Comparison of ENCODE assay signal across 18 cellular contexts in genomic region chr15:39939487-39940452, GRCh38. TPM values are rescaled to one million over a fixed set of nuclear protein-coding genes. Genes with fewer than 3 reads are reported as not detected.
DNase-seq lines count a peak whose midpoint lies in the region; ATAC-seq and TF ChIP-seq lines count a peak whose summit lies in the region.
"Had no signal": no experiment of that assay in that cellular context is flagged by ENCODE, and none has a peak within 500 bp of the region (broad histone marks: within the 10 kb centered on the region; RNA-seq: fewer than 3 reads in every experiment).

No MANE protein-coding gene starts in this region.

- H3K9me3 Mint-ChIP-seq in natural killer cell treated with Interleukin-12 subunit alpha and Interleukin-12 subunit beta and Interleukin-15 and Interleukin-18, amount 100 ng/mL, for 72 hours, result no peaks in the 10 kb centered on the region
- H3K9me3 Mint-ChIP-seq: effector memory CD8-positive, alpha-beta T cell had no signal

- peak; percentile 13 for DNase-seq in SIG-M5 treated with dmso at 0.1 percent for 504 hours (lab: John Stamatoyannopoulos, UW; ENCODE audit: unreplicated experiment)
- DNase-seq in SIG-M5 (lab: John Stamatoyannopoulos, UW), result no peak
- peak; percentile 28 for DNase-seq in MM.1S
- peak; percentile 24 for DNase-seq in dermis blood vessel endothelial cell
- DNase-seq in thoracic aorta (ENCODE audit: low spot score), result no peak
- no peak for DNase-seq in natural killer cell treated with Interleukin-12 subunit alpha and Interleukin-12 subunit beta and Interleukin-15 and Interleukin-18, amount 100 ng/mL, for 72 hours (ENCODE audit: low spot score)
- no peak for DNase-seq in cerebellar nuclear complex (lab: John Stamatoyannopoulos, UW)
- DNase-seq in OCI-M2 (lab: John Stamatoyannopoulos, UW; ENCODE audit: unreplicated experiment), result no peak
- DNase-seq: Caco-2; effector memory CD8-positive, alpha-beta T cell; gastrocnemius medialis; kidney glomerular epithelial cell; NCI-H446 treated with DMSO at 0.1 percent for 48 hours; tibial artery; WERI-Rb-1 had no signal

- H3K36me3 ChIP-seq in MM.1S (replicated peaks; ENCODE audit: insufficient read depth, low read length), result no peaks in the 10 kb centered on the region
- H3K36me3 ChIP-seq in thoracic aorta, result peaks cover 10% of the 10 kb centered on the region

- peaks cover 7 to 20% of the 10 kb centered on the region in 2 donors for H3K4me1 Mint-ChIP-seq in natural killer cell treated with Interleukin-12 subunit alpha and Interleukin-12 subunit beta and Interleukin-15 and Interleukin-18, amount 100 ng/mL, for 72 hours (ENCODE audit: low read depth in 2 of 2)

- no peaks in the 10 kb centered on the region for H3K9me2 ChIP-seq in MM.1S (replicated peaks; ENCODE audit: insufficient read depth, low read length)

- H3K79me2 ChIP-seq in MM.1S (ENCODE audit: low read length), result peaks cover 31% of the 10 kb centered on the region

- no peak overlapping the region for H3K27ac Mint-ChIP-seq in natural killer cell treated with Interleukin-12 subunit alpha and Interleukin-12 subunit beta and Interleukin-15 and Interleukin-18, amount 100 ng/mL, for 72 hours
- H3K27ac Mint-ChIP-seq: effector memory CD8-positive, alpha-beta T cell had no signal

- H2AFZ ChIP-seq in MM.1S (ENCODE audit: low read length), result no peak overlapping the region

- H3K4me3 ChIP-seq in MM.1S (ENCODE audit: low read length) (no peak overlapping the region; the same call in 1 of the 2 replicates), thoracic aorta (no peak overlapping the region)
- H3K4me3 ChIP-seq: gastrocnemius medialis, smooth muscle cell, tibial artery had no signal

- peaks cover 17% of the 10 kb centered on the region for H3K4me1 ChIP-seq in MM.1S (ENCODE audit: low read length)
- H3K4me1 ChIP-seq in thoracic aorta (ENCODE audit: control insufficient read depth in 1 of 2, low read depth in 2 of 2), result peaks cover 35 to 38% of the 10 kb centered on the region in 2 donors

- no peaks in the 10 kb centered on the region for H3K27me3 Mint-ChIP-seq in natural killer cell treated with Interleukin-12 subunit alpha and Interleukin-12 subunit beta and Interleukin-15 and Interleukin-18, amount 100 ng/mL, for 72 hours
- H3K27me3 Mint-ChIP-seq: effector memory CD8-positive, alpha-beta T cell had no signal

- no peak overlapping the region for H3K4me3 Mint-ChIP-seq in natural killer cell treated with Interleukin-12 subunit alpha and Interleukin-12 subunit beta and Interleukin-15 and Interleukin-18, amount 100 ng/mL, for 72 hours
- H3K4me3 Mint-ChIP-seq: effector memory CD8-positive, alpha-beta T cell; neural crest cell had no signal

- peaks cover 22% of the 10 kb centered on the region for H3K36me3 Mint-ChIP-seq in natural killer cell treated with Interleukin-12 subunit alpha and Interleukin-12 subunit beta and Interleukin-15 and Interleukin-18, amount 100 ng/mL, for 72 hours

- peak overlapping the region; percentile 56 for H3K4me2 ChIP-seq in MM.1S (ENCODE audit: low read depth, low read length)
- H3K4me2 ChIP-seq: smooth muscle cell had no signal

- no peaks in the 10 kb centered on the region for H3K9me3 ChIP-seq in MM.1S (replicated peaks; ENCODE audit: insufficient read depth, low read length)
- H3K9me3 ChIP-seq in thoracic aorta, result no peaks in the 10 kb centered on the region
- H3K9me3 ChIP-seq: Caco-2, gastrocnemius medialis, tibial artery had no signal

- H3F3A ChIP-seq in MM.1S (ENCODE audit: insufficient read depth, low read length), result peaks cover 12% of the 10 kb centered on the region; the same call in 1 of the 2 replicates

- ATAC-seq in thoracic aorta (ENCODE audit: insufficient number of reproducible peaks, low FRiP score, low read depth), result no peak
- no peak for ATAC-seq in natural killer cell treated with Interleukin-12 subunit alpha and Interleukin-12 subunit beta and Interleukin-15 and Interleukin-18, amount 100 ng/mL, for 72 hours
- ATAC-seq: effector memory CD8-positive, alpha-beta T cell; gastrocnemius medialis had no signal

- H3K27ac ChIP-seq in MM.1S (ENCODE audit: low read length) (peak overlapping the region; percentile 94), thoracic aorta (peak overlapping the region; percentile 40 to 51)
- H3K27ac ChIP-seq: 22Rv1, gastrocnemius medialis, WERI-Rb-1 had no signal

- TF ChIP-seq CTCF in MM.1S (IDR thresholded peaks at IDR 0.05; ENCODE audit: low read length) (no peak), thoracic aorta (IDR thresholded peaks at IDR 0.05) (no peak)

- H4K20me1 ChIP-seq in MM.1S (ENCODE audit: insufficient read depth, low read length), result no peaks in the 10 kb centered on the region

- H3K27me3 ChIP-seq in MM.1S (replicated peaks; ENCODE audit: insufficient read depth, low read length) (no peaks in the 10 kb centered on the region), thoracic aorta (replicated peaks; ENCODE audit: insufficient read depth) (no peaks in the 10 kb centered on the region)
- H3K27me3 ChIP-seq: gastrocnemius medialis, tibial artery had no signal

- H3K9ac ChIP-seq in MM.1S (ENCODE audit: low read length), result peak overlapping the region; percentile 63

RNA-seq across cellular contexts. Expression of gene EIF2AK4, which starts 5.9 kb away (rescaled TPM):
- total RNA-seq in dermis blood vessel endothelial cell, result 49.9 and 56.8 TPM in 2 replicates
- total RNA-seq in thoracic aorta, result 10 to 100 TPM; 29.9 to 33.7 TPM
- total RNA-seq in natural killer cell treated with Interleukin-12 subunit alpha and Interleukin-12 subunit beta and Interleukin-15 and Interleukin-18, amount 100 ng/mL, for 72 hours, result 10 to 100 TPM; 24.2 to 45.8 TPM

RNA-seq across cellular contexts. Expression of gene GPR176, which starts 19.7 kb away (rescaled TPM):
- total RNA-seq in dermis blood vessel endothelial cell (12.6 and 14.0 TPM in 2 replicates), thoracic aorta (10 to 100 TPM; 43.0 to 88.0 TPM)
- total RNA-seq in natural killer cell treated with Interleukin-12 subunit alpha and Interleukin-12 subunit beta and Interleukin-15 and Interleukin-18, amount 100 ng/mL, for 72 hours, result under 1 TPM; 0.07 to 0.14 TPM

Comparison
In these comparisons a context has a peak if more than half of its experiments do, and no peak if none do; other contexts are left out.
1. DNase-seq: peak in SIG-M5 treated with dmso at 0.1 percent for 504 hours (single experiment), MM.1S (single experiment) and dermis blood vessel endothelial cell (single experiment); none in SIG-M5 (single experiment), thoracic aorta (single experiment), natural killer cell treated with Interleukin-12 subunit alpha and Interleukin-12 subunit beta and Interleukin-15 and Interleukin-18, amount 100 ng/mL, for 72 hours (single experiment), cerebellar nuclear complex (0 of 2) and OCI-M2 (single experiment).
2. RNA of gene GPR176, which starts 19.7 kb away (total RNA-seq): 43.0 to 88.0 TPM in thoracic aorta and 12.6 to 14.0 TPM in dermis blood vessel endothelial cell; 0.07 to 0.14 TPM in natural killer cell treated with Interleukin-12 subunit alpha and Interleukin-12 subunit beta and Interleukin-15 and Interleukin-18, amount 100 ng/mL, for 72 hours; every median in the first group is over 10 times any median in the second.